In the genomic region with DNA sequence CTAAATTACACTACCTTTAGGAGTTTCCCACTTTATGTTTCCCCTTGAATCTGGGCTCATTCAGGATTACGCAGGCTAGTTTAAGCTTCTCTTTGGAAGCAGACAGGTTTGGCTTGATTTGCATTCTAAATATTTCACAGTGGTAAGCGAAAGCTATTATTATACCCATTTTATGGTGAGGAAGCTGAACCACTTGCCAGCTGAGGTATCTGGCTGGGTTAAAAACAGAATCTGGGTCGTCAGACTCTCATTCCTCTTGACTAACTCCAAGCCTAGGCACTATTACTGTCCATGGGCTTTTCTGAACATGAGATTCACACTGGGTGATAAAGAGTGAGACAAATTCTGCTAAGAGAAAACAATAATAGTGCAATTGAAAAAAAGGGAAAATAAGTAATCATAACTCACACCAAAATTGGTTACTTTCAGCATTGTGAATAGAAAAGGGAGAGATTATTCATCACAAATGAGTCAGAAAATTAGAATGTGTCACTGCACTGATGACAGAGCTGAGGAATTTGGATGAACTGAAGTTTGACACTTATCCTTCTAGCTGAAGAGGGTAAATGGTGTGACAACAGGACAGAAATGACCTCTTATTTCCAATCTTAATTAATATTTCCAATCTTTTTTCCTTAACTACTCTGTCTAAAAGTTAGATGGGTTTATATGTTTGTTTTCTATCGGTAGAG, we compare ENCODE assay signal across 20 cellular contexts.
DNase-seq lines count a peak whose midpoint lies in the region; ATAC-seq and TF ChIP-seq lines count a peak whose summit lies in the region.
"Had no signal": no experiment of that assay in that cellular context is flagged by ENCODE, and none has a peak within 500 bp of the region (broad histone marks: within the 10 kb centered on the region; RNA-seq: fewer than 3 reads in every experiment).

No MANE protein-coding gene starts in this region.

- peak in 1 of 2 donors; percentile 33 for ATAC-seq in right cardiac atrium
- ATAC-seq in heart left ventricle = no peak
- ATAC-seq: gastroesophageal sphincter, lower lobe of right lung, natural killer cell had no signal

- no peak overlapping the region for H3K4me3 Mint-ChIP-seq in immature natural killer cell
- H3K4me3 Mint-ChIP-seq: B cell, natural killer cell had no signal

- H2AK5ac ChIP-seq in mesendoderm (ENCODE audit: low read length) = no peak overlapping the region

- no peak overlapping the region for H3K18ac ChIP-seq in mesendoderm (ENCODE audit: low read length)

- H2BK15ac ChIP-seq in mesendoderm (replicated peaks; ENCODE audit: low read depth) = no peak overlapping the region

- H3K79me2 ChIP-seq in mesendoderm (ENCODE audit: control insufficient read depth, insufficient read depth, low read length) = no peaks in the 10 kb centered on the region

- no peak overlapping the region for H3K9ac ChIP-seq in mesendoderm (ENCODE audit: low read length)

- H3K27me3 Mint-ChIP-seq in immature natural killer cell (ENCODE audit: low read depth in 3 of 3) = peaks cover 0 to 8% (median 2%) of the 10 kb centered on the region in 3 donors
- H3K27me3 Mint-ChIP-seq: B cell had no signal

- DNase-seq in right cardiac atrium = no peak
- no peak for DNase-seq in heart left ventricle
- DNase-seq in SJSA1 (ENCODE audit: low read depth in 1 of 2, low spot score in 2 of 2) = peak in 1 of 2 experiments; percentile 63
- DNase-seq in mesendoderm = peak; percentile 63
- DNase-seq in D341Med (ENCODE audit: low spot score) = no peak
- DNase-seq in NCI-H2029 (lab: John Stamatoyannopoulos, UW) = no peak
- no peak for DNase-seq in immature natural killer cell
- no peak for DNase-seq in NCI-H1694 (lab: John Stamatoyannopoulos, UW)
- DNase-seq: activated CD4-positive, alpha-beta T cell treated with anti-CD3 and anti-CD28 coated beads for 48 hours; amygdala; GF-D8; GOT3; lower lobe of right lung; natural killer cell; NCI-H2029 treated with DMSO at 0.1 percent for 48 hours; NCI-H510A treated with DMSO at 0.1 percent for 48 hours; substantia nigra; T1000 had no signal

- H3K4me1 Mint-ChIP-seq in immature natural killer cell = peaks cover 11 to 15% of the 10 kb centered on the region in 2 donors

- H3K9me3 Mint-ChIP-seq in immature natural killer cell = no peaks in the 10 kb centered on the region
- H3K9me3 Mint-ChIP-seq: natural killer cell had no signal

- no peak overlapping the region for H3K56ac ChIP-seq in mesendoderm (ENCODE audit: low read length)

- H3K4ac ChIP-seq in mesendoderm (ENCODE audit: low read depth, low read length) = no peak overlapping the region

- H3K9me3 ChIP-seq in right cardiac atrium (ENCODE audit: control insufficient read depth, low read length) = no peaks in the 10 kb centered on the region
- no peaks in the 10 kb centered on the region for H3K9me3 ChIP-seq in heart left ventricle
- no peaks in the 10 kb centered on the region for H3K9me3 ChIP-seq in SJSA1 (replicated peaks)
- H3K9me3 ChIP-seq: gastroesophageal sphincter, lower lobe of right lung had no signal

- no peaks in the 10 kb centered on the region for H3K79me1 ChIP-seq in mesendoderm (ENCODE audit: low read length)

- no peak overlapping the region for H3K27ac Mint-ChIP-seq in immature natural killer cell
- H3K27ac Mint-ChIP-seq: B cell, natural killer cell had no signal

- H3K27me3 ChIP-seq in right cardiac atrium (ENCODE audit: control insufficient read depth, insufficient read depth) (no peaks in the 10 kb centered on the region), heart left ventricle (no peaks in the 10 kb centered on the region), SJSA1 (replicated peaks) (no peaks in the 10 kb centered on the region), mesendoderm (ENCODE audit: insufficient read depth, low read length, poor library complexity) (no peaks in the 10 kb centered on the region)
- H3K27me3 ChIP-seq: gastroesophageal sphincter had no signal

- intact Hi-C loops in right cardiac atrium (cut with DNase I) = no loop called here
- intact Hi-C loops in heart left ventricle (cut with DNase I) = no loop called here

- H3K36me3 Mint-ChIP-seq in immature natural killer cell = peaks cover 0 to 3% (median 0%) of the 10 kb centered on the region in 3 donors
- H3K36me3 Mint-ChIP-seq: natural killer cell had no signal

- no peak for TF ChIP-seq CTCF in heart left ventricle (IDR thresholded peaks at IDR 0.05)

- H3K27ac ChIP-seq in right cardiac atrium (ENCODE audit: low read length) = peak overlapping the region; percentile 19
- peak overlapping the region in 4 of 12 donors; percentile 15 to 50 (median 25) for H3K27ac ChIP-seq in heart left ventricle
- H3K27ac ChIP-seq in SJSA1 = peak overlapping the region; percentile 40
- no peak overlapping the region for H3K27ac ChIP-seq in mesendoderm (ENCODE audit: low read depth, low read length)
- H3K27ac ChIP-seq: lower lobe of right lung had no signal

- H3K4me2 ChIP-seq in mesendoderm (ENCODE audit: low read length) = no peak overlapping the region

- H3K4me1 ChIP-seq in right cardiac atrium (ENCODE audit: control insufficient read depth, insufficient read depth, low read length) = peaks cover 2% of the 10 kb centered on the region
- H3K4me1 ChIP-seq in heart left ventricle = peaks cover 0 to 47% (median 20%) of the 10 kb centered on the region in 12 donors
- peaks cover 53% of the 10 kb centered on the region for H3K4me1 ChIP-seq in SJSA1 (replicated peaks)
- H3K4me1 ChIP-seq in mesendoderm (ENCODE audit: control insufficient read depth, low read depth, low read length) = peaks cover 5% of the 10 kb centered on the region
- H3K4me1 ChIP-seq: lower lobe of right lung had no signal

- no peak overlapping the region for H2BK5ac ChIP-seq in mesendoderm (ENCODE audit: low read length)

- H2BK120ac ChIP-seq in mesendoderm (ENCODE audit: low read depth, low read length) = no peak overlapping the region

- H3K4me3 ChIP-seq in right cardiac atrium (ENCODE audit: low read length) (no peak overlapping the region), heart left ventricle (no peak overlapping the region), SJSA1 (no peak overlapping the region), mesendoderm (ENCODE audit: low read length) (no peak overlapping the region)
- H3K4me3 ChIP-seq: gastroesophageal sphincter, lower lobe of right lung had no signal

- 88% methylated on average over 4 of the region's 4 CpGs for WGBS in right cardiac atrium
- WGBS in heart left ventricle, 4 donors = 79 to 87% (median 85%) methylated on average over 4 of the region's 4 CpGs
- WGBS in mesendoderm (ENCODE audit: extremely low coverage, insufficient coverage, low lambda C conversion rate) = no CpG with 5 or more reads among the region's 4 CpGs

- no peak for TF ChIP-seq POLR2A in heart left ventricle (IDR thresholded peaks at IDR 0.05)

- no peak overlapping the region for H4K8ac ChIP-seq in mesendoderm (ENCODE audit: low read depth, low read length)

- no peak overlapping the region for H4K5ac ChIP-seq in mesendoderm (ENCODE audit: low read length)

- H3K36me3 ChIP-seq in heart left ventricle = no peaks in the 10 kb centered on the region
- peaks cover 9% of the 10 kb centered on the region; the same call in 1 of the 2 replicates for H3K36me3 ChIP-seq in SJSA1
- H3K36me3 ChIP-seq in mesendoderm (ENCODE audit: control insufficient read depth, insufficient read depth, low read length) = no peaks in the 10 kb centered on the region
- H3K36me3 ChIP-seq: gastroesophageal sphincter, lower lobe of right lung had no signal

- no peak overlapping the region for H3K23ac ChIP-seq in mesendoderm (ENCODE audit: low read length)
